17 cellular contexts compared by ENCODE assay signal in genomic region chr15:28169361-28169760, GRCh38.
"Had no signal": no experiment of that assay in that cellular context is flagged by ENCODE, and none has a peak within 500 bp of the region (broad histone marks: within the 10 kb centered on the region; RNA-seq: fewer than 3 reads in every experiment).

No MANE protein-coding gene starts in this region.

- H3K4me1 Mint-ChIP-seq: activated T-helper 17 cell treated with anti-CD3 and anti-CD28 coated beads, Interleukin-2, amount 50 U/mL, for 72 hours had no signal

- H3K27me3 ChIP-seq: colonic mucosa, MG63 had no signal

- H3K27me3 Mint-ChIP-seq: activated CD4-positive, alpha-beta T cell treated with anti-CD3 and anti-CD28 coated beads, Interleukin-2, amount 10 ng/mL, durations not matched to agents 24 days and 14 days; activated naive CD8-positive, alpha-beta T cell; activated T-helper 17 cell treated with anti-CD3 and anti-CD28 coated beads, Interleukin-2, amount 50 U/mL, for 72 hours had no signal

- H3K4me3 ChIP-seq: colonic mucosa, MG63 had no signal

- H3K9me3 Mint-ChIP-seq: activated CD4-positive, alpha-beta T cell treated with anti-CD3 and anti-CD28 coated beads, Interleukin-2, amount 10 ng/mL, durations not matched to agents 24 days and 14 days; activated naive CD4-positive, alpha-beta T cell treated with anti-CD3 and anti-CD28 coated beads for 36 hours; activated T-cell treated with anti-CD3 and anti-CD28 coated beads, Interleukin-2, amount 50 U/mL, for 4 hours; activated T-helper 17 cell treated with anti-CD3 and anti-CD28 coated beads, Interleukin-2, amount 50 U/mL, for 72 hours; T-helper 1 cell treated with Interleukin-12 subunit alpha and Interleukin-12 subunit beta and Interleukin-4 antibody, amounts not matched to agents 30 μg/mL and 1 μg/mL, for 36 hours had no signal

- DNase-seq: activated CD4-positive, alpha-beta T cell treated with anti-CD3 and anti-CD28 coated beads, Interleukin-2, amount 10 ng/mL, durations not matched to agents 24 days and 14 days; activated CD4-positive, alpha-beta T cell treated with anti-CD3 and anti-CD28 coated beads, Interleukin-2, amount 50 U/mL, for 48 hours; activated CD4-positive, CD25-positive, alpha-beta regulatory T cell treated with anti-CD3 and anti-CD28 coated beads, Interleukin-2, amount 50 U/mL, for 72 hours; activated gamma-delta T cell; activated naive CD4-positive, alpha-beta T cell treated with anti-CD3 and anti-CD28 coated beads for 36 hours; activated T-cell treated with anti-CD3 and anti-CD28 coated beads, Interleukin-2, amount 50 U/mL, for 4 hours; amygdala; colonic mucosa; MG63; NCI-H1436; NCI-H187; NCI-H510A treated with DMSO at 0.1 percent for 48 hours; PC-3; SHP77 treated with DMSO at 0.1 percent for 48 hours had no signal

- H3K9me3 ChIP-seq: colonic mucosa, MG63 had no signal

- H3K4me3 Mint-ChIP-seq: activated CD4-positive, alpha-beta T cell treated with anti-CD3 and anti-CD28 coated beads, Interleukin-2, amount 10 ng/mL, durations not matched to agents 24 days and 14 days; activated naive CD4-positive, alpha-beta T cell treated with anti-CD3 and anti-CD28 coated beads for 36 hours; activated naive CD8-positive, alpha-beta T cell; activated T-cell treated with anti-CD3 and anti-CD28 coated beads, Interleukin-2, amount 50 U/mL, for 4 hours; activated T-helper 17 cell treated with anti-CD3 and anti-CD28 coated beads, Interleukin-2, amount 50 U/mL, for 72 hours; T-helper 1 cell treated with Interleukin-12 subunit alpha and Interleukin-12 subunit beta and Interleukin-4 antibody, amounts not matched to agents 30 μg/mL and 1 μg/mL, for 36 hours had no signal

- ATAC-seq: activated T-cell treated with anti-CD3 and anti-CD28 coated beads, Interleukin-2, amount 50 U/mL, for 4 hours; activated T-helper 17 cell treated with anti-CD3 and anti-CD28 coated beads, Interleukin-2, amount 50 U/mL, for 72 hours; PC-3 had no signal

- H3K27ac Mint-ChIP-seq: activated CD4-positive, alpha-beta T cell treated with anti-CD3 and anti-CD28 coated beads, Interleukin-2, amount 10 ng/mL, durations not matched to agents 24 days and 14 days; activated naive CD4-positive, alpha-beta T cell treated with anti-CD3 and anti-CD28 coated beads for 36 hours; activated naive CD8-positive, alpha-beta T cell; activated T-helper 17 cell treated with anti-CD3 and anti-CD28 coated beads, Interleukin-2, amount 50 U/mL, for 72 hours; T-helper 1 cell treated with Interleukin-12 subunit alpha and Interleukin-12 subunit beta and Interleukin-4 antibody, amounts not matched to agents 30 μg/mL and 1 μg/mL, for 36 hours had no signal

- H3K27ac ChIP-seq: colonic mucosa had no signal

- H3K4me1 ChIP-seq: colonic mucosa had no signal
